Comparison of ENCODE assay signal across 16 cellular contexts in genomic region chr16:2713985-2714774, GRCh38. TPM values are rescaled to one million over a fixed set of nuclear protein-coding genes. Genes with fewer than 3 reads are reported as not detected.
A peak's percentile ranks its signal among the peaks of the same experiment; 100 is the strongest.
DNase-seq lines count a peak whose midpoint lies in the region; ATAC-seq and TF ChIP-seq lines count a peak whose summit lies in the region.
"Had no signal": no experiment of that assay in that cellular context is flagged by ENCODE, and none has a peak within 500 bp of the region (broad histone marks: within the 10 kb centered on the region; RNA-seq: fewer than 3 reads in every experiment).

No MANE protein-coding gene starts in this region.

- peak; percentile 12 for DNase-seq in NCI-H748 (lab: John Stamatoyannopoulos, UW; ENCODE audit: unreplicated experiment)
- DNase-seq in NCI-H748 treated with DMSO at 0.1 percent for 48 hours (lab: John Stamatoyannopoulos, UW), result no peak
- DNase-seq in central memory CD8-positive, alpha-beta T cell (ENCODE audit: low spot score in 2 of 2), result no peak
- peak; percentile 73 for DNase-seq in spleen
- DNase-seq in activated CD4-positive, alpha-beta T cell treated with anti-CD3 and anti-CD28 coated beads, Interleukin-2, amount 50 U/mL, for 4 hours, result no peak
- no peak for DNase-seq in T-helper 9 cell
- no peak for DNase-seq in NCI-H345 (lab: John Stamatoyannopoulos, UW)
- DNase-seq: CD8-positive, alpha-beta T cell; HCEC 1CT; IMR-90; NCI-H1436; NCI-H526; Right ventricle myocardium superior; T-helper 17 cell had no signal

- H3K36me3 Mint-ChIP-seq in IgD-negative memory B cell, result no peaks in the 10 kb centered on the region
- H3K36me3 Mint-ChIP-seq in central memory CD8-positive, alpha-beta T cell (ENCODE audit: insufficient read depth), result peaks cover 3% of the 10 kb centered on the region
- H3K36me3 Mint-ChIP-seq: CD8-positive, alpha-beta T cell had no signal

- ATAC-seq in central memory CD8-positive, alpha-beta T cell (replicated peaks; ENCODE audit: extremely low read depth, poor library complexity, severe bottlenecking), result no peak
- ATAC-seq: CD8-positive, alpha-beta T cell; GM12878 had no signal

- H3K27ac ChIP-seq in spleen, result no peak overlapping the region

- H3K36me3 ChIP-seq in spleen, result peaks cover 0 to 13% (median 5%) of the 10 kb centered on the region in 6 donors

- H3K9me3 Mint-ChIP-seq in IgD-negative memory B cell, result no peaks in the 10 kb centered on the region
- no peaks in the 10 kb centered on the region for H3K9me3 Mint-ChIP-seq in central memory CD8-positive, alpha-beta T cell
- H3K9me3 Mint-ChIP-seq: CD8-positive, alpha-beta T cell had no signal

- TF ChIP-seq POLR2A in spleen (IDR thresholded peaks at IDR 0.05), result no peak

- H3K4me1 ChIP-seq in spleen, result peaks cover 0 to 21% (median 9%) of the 10 kb centered on the region in 6 donors

- peaks cover 0 to 5% (median 0%) of the 10 kb centered on the region in 3 donors for H3K4me1 Mint-ChIP-seq in IgD-negative memory B cell
- peaks cover 12% of the 10 kb centered on the region for H3K4me1 Mint-ChIP-seq in central memory CD8-positive, alpha-beta T cell

- peaks cover 0 to 23% (median 0%) of the 10 kb centered on the region in 7 donors for H3K27me3 ChIP-seq in spleen (replicated peaks in 1 of 7)

- no peaks in the 10 kb centered on the region for H3K9me3 ChIP-seq in spleen

- H3K27ac Mint-ChIP-seq in IgD-negative memory B cell, result peak overlapping the region in 2 of 3 donors; percentile 58 to 67
- peak overlapping the region; percentile 85 for H3K27ac Mint-ChIP-seq in central memory CD8-positive, alpha-beta T cell (ENCODE audit: low read depth)
- H3K27ac Mint-ChIP-seq: CD8-positive, alpha-beta T cell had no signal

- H3K27me3 Mint-ChIP-seq in IgD-negative memory B cell, result peaks cover 4% of the 10 kb centered on the region
- no peaks in the 10 kb centered on the region for H3K27me3 Mint-ChIP-seq in central memory CD8-positive, alpha-beta T cell
- H3K27me3 Mint-ChIP-seq: T-helper 17 cell had no signal

- peak overlapping the region in 1 of 4 donors; percentile 73 for H3K4me3 Mint-ChIP-seq in IgD-negative memory B cell
- no peak overlapping the region for H3K4me3 Mint-ChIP-seq in central memory CD8-positive, alpha-beta T cell
- H3K4me3 Mint-ChIP-seq: CD8-positive, alpha-beta T cell had no signal

- TF ChIP-seq CTCF in spleen (IDR thresholded peaks at IDR 0.05 in 8 of 11, conservative IDR thresholded peaks at IDR 0.05 in 3 of 11), result no peak

- 82 to 87% (median 84%) methylated on average over 27 to 28 of the region's 28 CpGs for WGBS in spleen, 5 donors

- intact Hi-C loops in spleen (cut with DNase I; ENCODE audit: low total_unique reads), result no loop called here

- H3K4me3 ChIP-seq in spleen, result no peak overlapping the region
- H3K4me3 ChIP-seq: GM12878 had no signal

RNA-seq across cellular contexts. Expression of gene PRSS27, which starts 5.8 kb away (rescaled TPM):
- polyA plus RNA-seq in IgD-negative memory B cell, result not detected
- 1 to 10 TPM in 6 of 7 donors, under 1 TPM in 1; 0.84 to 2.1 (median 1.2) TPM for total RNA-seq in spleen
- polyA plus RNA-seq in spleen, result 1 to 10 TPM; 1.2 to 1.5 (median 1.2) TPM

RNA-seq across cellular contexts. Expression of gene KCTD5, which starts 31.9 kb away (rescaled TPM):
- 24.9 TPM for polyA plus RNA-seq in IgD-negative memory B cell
- total RNA-seq in spleen, result 10 to 100 TPM; 20.5 to 32.1 (median 28.2) TPM
- 10 to 100 TPM; 13.1 to 24.1 (median 19.2) TPM for polyA plus RNA-seq in spleen

RNA-seq across cellular contexts. Expression of gene SRRM2, which starts 38.3 kb away (rescaled TPM):
- polyA plus RNA-seq in IgD-negative memory B cell (159 TPM), spleen (1,000 to 10,000 TPM in 1 of 3 donors, 100 to 1,000 TPM in 2; 239 to 1,169 (median 672) TPM)
- 100 to 1,000 TPM; 590 to 922 (median 875) TPM for total RNA-seq in spleen

Comparison
In these comparisons a context has a peak if more than half of its experiments do, and no peak if none do; other contexts are left out.
1. DNase-seq: peak in NCI-H748 (single experiment) and spleen (single experiment); none in NCI-H748 treated with DMSO at 0.1 percent for 48 hours (single experiment), central memory CD8-positive, alpha-beta T cell (0 of 2), activated CD4-positive, alpha-beta T cell treated with anti-CD3 and anti-CD28 coated beads, Interleukin-2, amount 50 U/mL, for 4 hours (0 of 2), T-helper 9 cell (single experiment) and NCI-H345 (single experiment).